8 cellular contexts compared by ENCODE assay signal in genomic region chr6:144585217-144585814, GRCh38.
DNase-seq lines count a peak whose midpoint lies in the region; ATAC-seq, FAIRE-seq and TF ChIP-seq lines count a peak whose summit lies in the region.

No MANE protein-coding gene starts in this region.

- peak overlapping the region; percentile 46 for H3K4me3 Mint-ChIP-seq in WTC11

- DNase-seq in activated T-cell treated with anti-CD3 and anti-CD28 coated beads for 4 hours (peak; percentile 12), NCI-H1694 treated with DMSO at 0.1 percent for 48 hours (lab: John Stamatoyannopoulos, UW) (peak; percentile 36), WTC11 (ENCODE audit: low spot score) (no peak), tibial nerve (ENCODE audit: low spot score in 2 of 2) (no peak), H54 (ENCODE audit: insufficient read length, low spot score) (no peak)
- DNase-seq in activated T-cell treated with anti-CD3 and anti-CD28 coated beads, Interleukin-2, amount 50 U/mL, for 48 hours = no peak
- no peak for DNase-seq in stimulated activated naive CD4-positive, alpha-beta T cell treated with Interleukin-2 at 50 U/mL for 16 hours (lab: John Stamatoyannopoulos, UW)

- TF ChIP-seq CTCF in WTC11 (IDR thresholded peaks at IDR 0.05) (peak; percentile 64), tibial nerve (IDR thresholded peaks at IDR 0.05) (peak; percentile 54 to 64 (median 58))

- CTCF ChIA-PET in WTC11 (lab: Charles Lee) = interaction anchor here (0.6 to 1.9 kb wide), 6 partner anchors 11 to 300 kb away, joined by 3 to 12 read pairs (median 4); no protein-coding TSS in a partner anchor

- H3K27me3 ChIP-seq in iPS-15b (ENCODE audit: control insufficient read depth, insufficient read depth, low read length) (no peaks in the 10 kb centered on the region), tibial nerve (no peaks in the 10 kb centered on the region)

- peaks cover 58% of the 10 kb centered on the region for H3K4me1 Mint-ChIP-seq in WTC11

- H3K27ac ChIP-seq in tibial nerve = no peak overlapping the region

- TF ChIP-seq EP300 in tibial nerve (IDR thresholded peaks at IDR 0.05) = no peak

- FAIRE-seq in H54 (lab: Jason Lieb, UNC) = no peak

- H3K4me3 ChIP-seq in iPS-15b (ENCODE audit: low read depth, low read length) (peak overlapping the region; percentile 20), tibial nerve (no peak overlapping the region)

- peaks cover 6% of the 10 kb centered on the region for H3K36me3 ChIP-seq in iPS-15b (ENCODE audit: control insufficient read depth, insufficient read depth, low read length)
- peaks cover 0 to 2% (median 0%) of the 10 kb centered on the region in 3 donors for H3K36me3 ChIP-seq in tibial nerve

- 26 to 38% methylated on average over 3 of the region's 3 CpGs for WGBS in tibial nerve, 2 donors

- POLR2A ChIA-PET in WTC11 (lab: Charles Lee) = no interaction called here

- no peak for ATAC-seq in WTC11

- TF ChIP-seq POLR2A in tibial nerve (IDR thresholded peaks at IDR 0.05) (no peak), H54 (IDR thresholded peaks at IDR 0.05; ENCODE audit: low read depth, low read length) (no peak)

- no peaks in the 10 kb centered on the region for H3K9me3 Mint-ChIP-seq in WTC11

- peaks cover 14% of the 10 kb centered on the region; the same call in 1 of the 2 replicates for H3K36me3 Mint-ChIP-seq in WTC11

- H3K27ac Mint-ChIP-seq in WTC11 = 0 out of 2 replicates have a peak overlapping the region, but pooled peaks have one; percentile 77

- H3K9me3 ChIP-seq in iPS-15b (ENCODE audit: control insufficient read depth, insufficient read depth, low read length) = no peaks in the 10 kb centered on the region
- no peaks in the 10 kb centered on the region for H3K9me3 ChIP-seq in tibial nerve

- H3K4me1 ChIP-seq in iPS-15b (ENCODE audit: control insufficient read depth, insufficient read depth, low read length) (peaks cover 22% of the 10 kb centered on the region), tibial nerve (peaks cover 0 to 66% (median 18%) of the 10 kb centered on the region in 4 donors)

- H3K9ac ChIP-seq in iPS-15b (ENCODE audit: low read depth, low read length) = no peak overlapping the region

- no peaks in the 10 kb centered on the region for H3K27me3 Mint-ChIP-seq in WTC11 (ENCODE audit: low read depth)

TF ChIP-seq in WTC11, 78 proteins besides CTCF, POLR2A, EP300 and RAD21:
- TF ChIP-seq MLX (CRISPR knock-in tag; IDR thresholded peaks at IDR 0.05) (no peak), ZSCAN18 (CRISPR knock-in tag; IDR thresholded peaks at IDR 0.05) (no peak), NFE2L1 (CRISPR knock-in tag; IDR thresholded peaks at IDR 0.05) (no peak), CREB1 (CRISPR knock-in tag; IDR thresholded peaks at IDR 0.05) (no peak), KAT7 (CRISPR knock-in tag; IDR thresholded peaks at IDR 0.05; ENCODE audit: borderline replicate concordance) (no peak), ATF6 (CRISPR knock-in tag; IDR thresholded peaks at IDR 0.05) (no peak), ETV6 (CRISPR knock-in tag; IDR thresholded peaks at IDR 0.05) (no peak), SP1 (CRISPR knock-in tag; conservative IDR thresholded peaks at IDR 0.05) (no peak), ZNF232 (CRISPR knock-in tag; IDR thresholded peaks at IDR 0.05) (no peak), NR1H2 (CRISPR knock-in tag; IDR thresholded peaks at IDR 0.05) (no peak), RORB (CRISPR knock-in tag; IDR thresholded peaks at IDR 0.05) (no peak), E2F4 (CRISPR knock-in tag; IDR thresholded peaks at IDR 0.05; ENCODE audit: borderline replicate concordance, low read depth) (no peak), GRHL2 (CRISPR knock-in tag; IDR thresholded peaks at IDR 0.05; ENCODE audit: insufficient replicate concordance, severe bottlenecking) (no peak)

Comparison
In these comparisons a context has a peak if more than half of its experiments do, and no peak if none do; other contexts are left out.
1. DNase-seq: peak in activated T-cell treated with anti-CD3 and anti-CD28 coated beads for 4 hours (single experiment) and NCI-H1694 treated with DMSO at 0.1 percent for 48 hours (single experiment); none in activated T-cell treated with anti-CD3 and anti-CD28 coated beads, Interleukin-2, amount 50 U/mL, for 48 hours (0 of 2), WTC11 (single experiment), tibial nerve (0 of 2), stimulated activated naive CD4-positive, alpha-beta T cell treated with Interleukin-2 at 50 U/mL for 16 hours (single experiment) and H54 (single experiment).